Comparison of ENCODE assay signal across 11 cellular contexts in the genomic region with DNA sequence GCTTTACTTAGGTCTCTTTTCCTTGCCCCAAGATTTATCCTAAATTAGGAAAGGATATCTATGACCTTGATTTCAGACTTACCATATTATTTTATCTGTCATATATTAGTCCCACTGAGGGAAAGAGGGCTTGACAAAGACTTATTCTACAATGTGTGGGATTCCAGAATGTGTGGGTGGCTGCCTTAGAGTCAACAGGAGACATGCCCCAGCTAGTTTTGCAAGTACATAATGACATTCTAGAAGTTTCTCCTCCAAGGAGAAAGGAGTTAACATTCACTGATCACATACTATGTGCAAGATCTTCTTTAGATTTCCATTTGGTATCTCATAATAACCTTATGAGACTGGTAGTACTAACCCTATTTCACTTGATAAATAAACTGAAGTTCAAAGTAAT. TPM values are rescaled to one million over a fixed set of nuclear protein-coding genes. Genes with fewer than 3 reads are reported as not detected.
DNase-seq lines count a peak whose midpoint lies in the region; ATAC-seq and TF ChIP-seq lines count a peak whose summit lies in the region.
"Had no signal": no experiment of that assay in that cellular context is flagged by ENCODE, and none has a peak within 500 bp of the region (broad histone marks: within the 10 kb centered on the region; RNA-seq: fewer than 3 reads in every experiment).

No MANE protein-coding gene starts in this region.

- no peaks in the 10 kb centered on the region for H3K9me3 ChIP-seq in HEK293 (ENCODE audit: control insufficient read depth, insufficient read depth, low read depth, low read length)
- no peaks in the 10 kb centered on the region for H3K9me3 ChIP-seq in RWPE2 (ENCODE audit: severe bottlenecking)

- H3K4me1 Mint-ChIP-seq in natural killer cell treated with Interleukin-12 subunit alpha and Interleukin-12 subunit beta and Interleukin-15 and Interleukin-18, amount 100 ng/mL, for 72 hours (ENCODE audit: low read depth in 2 of 2): peaks cover 16 to 20% of the 10 kb centered on the region in 2 donors

- DNase-seq in RWPE2 (ENCODE audit: low spot score) (no peak), SKM-1 treated with dmso at 0.1 percent for 144 hours (lab: John Stamatoyannopoulos, UW; ENCODE audit: unreplicated experiment) (no peak), NOMO-1 treated with dmso at 0.1 percent for 144 hours (lab: John Stamatoyannopoulos, UW; ENCODE audit: unreplicated experiment) (no peak), DMS53 (lab: John Stamatoyannopoulos, UW) (no peak)
- no peak for DNase-seq in natural killer cell treated with Interleukin-12 subunit alpha and Interleukin-12 subunit beta and Interleukin-15 and Interleukin-18, amount 100 ng/mL, for 72 hours (ENCODE audit: low spot score)
- DNase-seq: head of caudate nucleus, Kasumi-1 had no signal

- no peaks in the 10 kb centered on the region for H3K27me3 ChIP-seq in RWPE2 (ENCODE audit: insufficient read depth, poor library complexity, severe bottlenecking)
- H3K27me3 ChIP-seq: cardiac muscle cell had no signal

- TF ChIP-seq CTCF in HEK293 (tag by site-specific recombination; IDR thresholded peaks at IDR 0.05) (no peak), RWPE2 (IDR thresholded peaks at IDR 0.05; ENCODE audit: poor library complexity, severe bottlenecking) (no peak)

- H3K27ac ChIP-seq in HEK293 (ENCODE audit: extremely low read depth, low read depth, low read length): no peak overlapping the region
- H3K27ac ChIP-seq in RWPE2 (ENCODE audit: poor library complexity, severe bottlenecking): peak overlapping the region; percentile 83
- H3K27ac ChIP-seq: cardiac muscle cell had no signal

- H3K4me3 Mint-ChIP-seq in natural killer cell treated with Interleukin-12 subunit alpha and Interleukin-12 subunit beta and Interleukin-15 and Interleukin-18, amount 100 ng/mL, for 72 hours: no peak overlapping the region

- peaks cover 20% of the 10 kb centered on the region for H3K36me3 Mint-ChIP-seq in natural killer cell treated with Interleukin-12 subunit alpha and Interleukin-12 subunit beta and Interleukin-15 and Interleukin-18, amount 100 ng/mL, for 72 hours

- H3K36me3 ChIP-seq in HEK293 (ENCODE audit: control insufficient read depth in 2 of 2, insufficient read depth in 1 of 2, low read length in 2 of 2) (peaks cover 19 to 69% of the 10 kb centered on the region in 2 experiments), RWPE2 (ENCODE audit: low read depth) (peaks cover 81% of the 10 kb centered on the region)

- POLR2A ChIA-PET in HEK293 (lab: Yijun Ruan, JAX): no interaction called here

- CTCF ChIA-PET in HEK293 (lab: Yijun Ruan, JAX): interaction anchor here (0.7 kb wide), 1 partner anchor 571 kb away, joined by 3 read pairs; no protein-coding TSS in a partner anchor

- no peaks in the 10 kb centered on the region for H3K27me3 Mint-ChIP-seq in natural killer cell treated with Interleukin-12 subunit alpha and Interleukin-12 subunit beta and Interleukin-15 and Interleukin-18, amount 100 ng/mL, for 72 hours

- H3K4me1 ChIP-seq in HEK293 (ENCODE audit: control insufficient read depth, insufficient read depth, low read length): no peaks in the 10 kb centered on the region
- peaks cover 30% of the 10 kb centered on the region for H3K4me1 ChIP-seq in RWPE2 (ENCODE audit: insufficient read depth, poor library complexity, severe bottlenecking)

- H3K27ac Mint-ChIP-seq in natural killer cell treated with Interleukin-12 subunit alpha and Interleukin-12 subunit beta and Interleukin-15 and Interleukin-18, amount 100 ng/mL, for 72 hours: peak overlapping the region; percentile 4 to 27

- H3K4me3 ChIP-seq in HEK293 (ENCODE audit: low read depth, low read length) (no peak overlapping the region), RWPE2 (ENCODE audit: severe bottlenecking) (no peak overlapping the region)
- H3K4me3 ChIP-seq: cardiac muscle cell had no signal

- peak; percentile 16 for ATAC-seq in GM18861 (IDR thresholded peaks at IDR 0.05; ENCODE audit: unreplicated experiment)
- peak; percentile 18; the same call in 1 of the 3 replicates for ATAC-seq in RWPE2 (ENCODE audit: low read depth)
- ATAC-seq in natural killer cell treated with Interleukin-12 subunit alpha and Interleukin-12 subunit beta and Interleukin-15 and Interleukin-18, amount 100 ng/mL, for 72 hours: no peak
- ATAC-seq in HG03108 (IDR thresholded peaks at IDR 0.05; ENCODE audit: unreplicated experiment): no peak

- H3K9me3 Mint-ChIP-seq in natural killer cell treated with Interleukin-12 subunit alpha and Interleukin-12 subunit beta and Interleukin-15 and Interleukin-18, amount 100 ng/mL, for 72 hours: no peaks in the 10 kb centered on the region

TF ChIP-seq in HEK293, 187 proteins besides CTCF, POLR2A, EP300 and RAD21:
- no peak for TF ChIP-seq MYNN (tag by site-specific recombination; IDR thresholded peaks at IDR 0.05; ENCODE audit: borderline replicate concordance)
- TF ChIP-seq ZFHX2 (tag by site-specific recombination; conservative IDR thresholded peaks at IDR 0.05): 0 out of 2 replicates have a peak, but pooled peaks have one; percentile 15
- TF ChIP-seq, protein P1, sequence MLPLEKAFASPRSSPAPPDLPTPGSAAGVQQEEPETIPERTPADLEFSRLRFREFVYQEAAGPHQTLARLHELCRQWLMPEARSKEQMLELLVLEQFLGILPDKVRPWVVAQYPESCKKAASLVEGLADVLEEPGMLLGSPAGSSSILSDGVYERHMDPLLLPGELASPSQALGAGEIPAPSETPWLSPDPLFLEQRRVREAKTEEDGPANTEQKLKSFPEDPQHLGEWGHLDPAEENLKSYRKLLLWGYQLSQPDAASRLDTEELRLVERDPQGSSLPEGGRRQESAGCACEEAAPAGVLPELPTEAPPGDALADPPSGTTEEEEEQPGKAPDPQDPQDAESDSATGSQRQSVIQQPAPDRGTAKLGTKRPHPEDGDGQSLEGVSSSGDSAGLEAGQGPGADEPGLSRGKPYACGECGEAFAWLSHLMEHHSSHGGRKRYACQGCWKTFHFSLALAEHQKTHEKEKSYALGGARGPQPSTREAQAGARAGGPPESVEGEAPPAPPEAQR (tag by site-specific recombination; IDR thresholded peaks at IDR 0.05): no peak
- no peak for TF ChIP-seq EGR2 (tag by site-specific recombination; IDR thresholded peaks at IDR 0.05; ENCODE audit: low read depth)
TF ChIP-seq in HEK293: peak in this region for 1.

RNA-seq across cellular contexts. Expression of gene IRF5, which starts 25.1 kb away (rescaled TPM):
- total RNA-seq in natural killer cell treated with Interleukin-12 subunit alpha and Interleukin-12 subunit beta and Interleukin-15 and Interleukin-18, amount 100 ng/mL, for 72 hours: 10 to 100 TPM; 26.5 to 43.4 TPM
- total RNA-seq: cardiac muscle cell had no signal

RNA-seq across cellular contexts. Expression of gene KCP, which starts 52.3 kb away (rescaled TPM):
- total RNA-seq in natural killer cell treated with Interleukin-12 subunit alpha and Interleukin-12 subunit beta and Interleukin-15 and Interleukin-18, amount 100 ng/mL, for 72 hours: 1 to 10 TPM in 1 of 2 donors, under 1 TPM in 1; 0.17 to 1.1 TPM

Comparison
In these comparisons a context has a peak if more than half of its experiments do, and no peak if none do; other contexts are left out.
1. ATAC-seq: peak in GM18861 (single experiment) and RWPE2 (single experiment); none in natural killer cell treated with Interleukin-12 subunit alpha and Interleukin-12 subunit beta and Interleukin-15 and Interleukin-18, amount 100 ng/mL, for 72 hours (0 of 2) and HG03108 (single experiment).